In genomic region chr20:25508083-25508770, GRCh38 we compare ENCODE assay signal across 10 cellular contexts.
A peak's percentile ranks its signal among the peaks of the same experiment; 100 is the strongest.
DNase-seq lines count a peak whose midpoint lies in the region; ATAC-seq, FAIRE-seq and TF ChIP-seq lines count a peak whose summit lies in the region.
"Had no signal": no experiment of that assay in that cellular context is flagged by ENCODE, and none has a peak within 500 bp of the region (broad histone marks: within the 10 kb centered on the region; RNA-seq: fewer than 3 reads in every experiment).

No MANE protein-coding gene starts in this region.

- TF ChIP-seq CTCF in right atrium auricular region (IDR thresholded peaks at IDR 0.05) (no peak), astrocyte (IDR thresholded peaks at IDR 0.05; ENCODE audit: insufficient read depth, low read depth, low read length) (no peak)

- peak; percentile 46 for DNase-seq in cardiac septum (ENCODE audit: low spot score)
- DNase-seq in right atrium auricular region (ENCODE audit: low spot score), result no peak
- peak; percentile 79 for DNase-seq in astrocyte (ENCODE audit: low read depth)
- peak; percentile 93 for DNase-seq in kidney tubule cell (ENCODE audit: low spot score)
- no peak for DNase-seq in foreskin melanocyte
- DNase-seq in T-helper 9 cell, result no peak
- no peak for DNase-seq in NCI-H1436 (lab: John Stamatoyannopoulos, UW)
- DNase-seq: foreskin keratinocyte; stimulated activated CD4-positive, alpha-beta T cell treated with anti-CD3 and anti-CD28 coated beads, Interleukin-15, amount 100 ng/mL, for 24 hours had no signal

- H3K4me1 Mint-ChIP-seq in astrocyte (ENCODE audit: low read depth, unreplicated experiment), result peaks cover 11% of the 10 kb centered on the region

- peaks cover 24% of the 10 kb centered on the region for H3K36me3 Mint-ChIP-seq in astrocyte (ENCODE audit: low read depth, unreplicated experiment)

- peak overlapping the region; percentile 57 for H3K4me2 ChIP-seq in astrocyte (ENCODE audit: low read length)

- no peak overlapping the region for H3K4me3 ChIP-seq in right atrium auricular region
- no peak overlapping the region for H3K4me3 ChIP-seq in astrocyte (ENCODE audit: insufficient read depth, low read depth, low read length)

- H3K27me3 ChIP-seq in right atrium auricular region (no peaks in the 10 kb centered on the region), astrocyte (ENCODE audit: insufficient read depth, low read length) (no peaks in the 10 kb centered on the region)
- H3K27me3 ChIP-seq: foreskin keratinocyte had no signal

- no peak overlapping the region for H2AFZ ChIP-seq in astrocyte (ENCODE audit: low read depth, low read length)

- intact Hi-C loops in cardiac septum (cut with DNase I), result no loop called here

- no peaks in the 10 kb centered on the region for H3K79me2 ChIP-seq in astrocyte (ENCODE audit: insufficient read depth, low read length)

- H3K9me3 ChIP-seq in right atrium auricular region (no peaks in the 10 kb centered on the region), astrocyte (ENCODE audit: insufficient read depth, low read depth, low read length) (no peaks in the 10 kb centered on the region)

- peak overlapping the region; percentile 38 for H3K9ac ChIP-seq in astrocyte (ENCODE audit: low read length)

- no peaks in the 10 kb centered on the region for H3K27me3 Mint-ChIP-seq in astrocyte (ENCODE audit: low read depth, unreplicated experiment)

- peaks cover 40% of the 10 kb centered on the region for H3K36me3 ChIP-seq in right atrium auricular region
- peaks cover 6% of the 10 kb centered on the region for H3K36me3 ChIP-seq in astrocyte (ENCODE audit: insufficient read depth, low read length)

- no peak for FAIRE-seq in astrocyte (lab: Jason Lieb, UNC)

- H3K9me3 Mint-ChIP-seq in astrocyte (ENCODE audit: unreplicated experiment), result peaks cover 1% of the 10 kb centered on the region

- H3K27ac Mint-ChIP-seq in astrocyte (ENCODE audit: unreplicated experiment), result peak overlapping the region; percentile 51

- no peak overlapping the region for H3K27ac ChIP-seq in right atrium auricular region
- H3K27ac ChIP-seq in astrocyte (ENCODE audit: low read depth, low read length), result no peak overlapping the region
- H3K27ac ChIP-seq: foreskin keratinocyte had no signal

- H3K4me3 Mint-ChIP-seq in astrocyte (ENCODE audit: unreplicated experiment), result no peak overlapping the region

- ATAC-seq in HG03432 (IDR thresholded peaks at IDR 0.05; ENCODE audit: unreplicated experiment), result no peak
- ATAC-seq: foreskin keratinocyte had no signal

- H3K4me1 ChIP-seq in right atrium auricular region, result no peaks in the 10 kb centered on the region
- peaks cover 16% of the 10 kb centered on the region for H3K4me1 ChIP-seq in astrocyte (ENCODE audit: insufficient read depth, low read length)
- H3K4me1 ChIP-seq: foreskin keratinocyte had no signal

- H4K20me1 ChIP-seq in astrocyte (ENCODE audit: insufficient read depth, low read length), result peaks cover 16% of the 10 kb centered on the region

Comparison
In these comparisons a context has a peak if more than half of its experiments do, and no peak if none do; other contexts are left out.
1. DNase-seq: peak in cardiac septum (single experiment), astrocyte (single experiment) and kidney tubule cell (single experiment); none in right atrium auricular region (single experiment), foreskin melanocyte (single experiment), T-helper 9 cell (single experiment) and NCI-H1436 (single experiment).